16 cellular contexts compared by ENCODE assay signal in the genomic region with DNA sequence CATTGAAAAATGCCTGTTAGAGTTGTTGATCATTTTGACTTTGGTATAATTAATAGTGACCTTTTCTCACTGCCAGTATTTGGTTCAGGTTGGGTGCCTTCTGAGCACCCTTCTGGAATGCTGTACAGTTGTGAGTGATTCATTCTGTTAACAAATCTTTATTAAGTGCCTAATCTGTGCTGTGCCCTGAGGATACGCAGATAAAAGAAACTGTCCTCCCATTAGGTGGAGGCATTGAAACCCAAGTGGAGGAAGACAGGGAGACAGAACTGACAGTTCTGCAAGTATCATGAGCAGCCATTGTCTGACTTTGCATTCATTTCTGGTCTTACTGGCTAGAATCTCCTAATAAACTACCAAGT.
DNase-seq lines count a peak whose midpoint lies in the region; ATAC-seq, FAIRE-seq and TF ChIP-seq lines count a peak whose summit lies in the region.
"Had no signal": no experiment of that assay in that cellular context is flagged by ENCODE, and none has a peak within 500 bp of the region (broad histone marks: within the 10 kb centered on the region; RNA-seq: fewer than 3 reads in every experiment).

No MANE protein-coding gene starts in this region.

- H3K27ac ChIP-seq in A673 (ENCODE audit: low read depth, low read length, poor library complexity, severe bottlenecking) (peak overlapping the region; percentile 14), HEK293 (ENCODE audit: extremely low read depth, low read depth, low read length) (no peak overlapping the region), K562 (ENCODE audit: extremely low read depth, low read depth, low read length) (no peak overlapping the region), adrenal gland (peak overlapping the region in 1 of 5 donors; percentile 29)
- H3K27ac ChIP-seq: WERI-Rb-1 had no signal

- TF ChIP-seq POLR2A in K562 (conservative IDR thresholded peaks at IDR 0.05): no peak
- no peak for TF ChIP-seq POLR2A in adrenal gland (IDR thresholded peaks at IDR 0.05)

- H4K20me1 ChIP-seq in K562 (replicated peaks; ENCODE audit: control insufficient read depth, insufficient read depth, low read length): no peaks in the 10 kb centered on the region

- POLR2A ChIA-PET in A673 (lab: Charles Lee; ENCODE audit: low non-redundant PET): no interaction called here
- POLR2A ChIA-PET in HEK293 (lab: Yijun Ruan, JAX): interaction anchor here (0.5 kb wide), 1 partner anchor 106 kb away, joined by 5 read pairs; no protein-coding TSS in a partner anchor
- POLR2A ChIA-PET in K562 (lab: Yijun Ruan, JAX): interaction anchor here (0.6 to 4.0 kb wide), 4 partner anchors 9 to 324 kb away, joined by 3 to 15 read pairs (median 4); no protein-coding TSS in a partner anchor

- CTCF ChIA-PET in A673 (lab: Charles Lee): no interaction called here
- CTCF ChIA-PET in HEK293 (lab: Yijun Ruan, JAX): interaction anchor here (1.0 kb wide), 1 partner anchor 156 kb away, joined by 8 read pairs; no protein-coding TSS in a partner anchor
- CTCF ChIA-PET in K562 (lab: Yijun Ruan, JAX; ENCODE audit: low intra/inter-chr PET ratio): interaction anchor here (0.6 kb wide), 1 partner anchor 287 kb away, joined by 3 read pairs; no protein-coding TSS in a partner anchor

- 63% methylated on average over 1 of the region's 1 CpG for WGBS in K562 (ENCODE audit: insufficient coverage, low coverage, missing lambda C conversion rate)
- 47 to 85% (median 68%) methylated on average over 1 of the region's 1 CpG for WGBS in adrenal gland, 4 donors

- H2AFZ ChIP-seq in K562 (ENCODE audit: low read depth, low read length): no peak overlapping the region

- no TSS peak for BruUV-seq in A673 (replicated peaks; lab: Mats Ljungman, UMichigan)
- BruUV-seq in K562 (replicated peaks; lab: Mats Ljungman, UMichigan): no TSS peak

- H3K4me2 ChIP-seq in K562 (ENCODE audit: insufficient read depth, low read length): no peak overlapping the region

- FAIRE-seq in K562 (lab: Jason Lieb, UNC): no peak
- FAIRE-seq: GM18507 had no signal

- TF ChIP-seq CTCF in A673 (conservative IDR thresholded peaks at IDR 0.05; ENCODE audit: low read depth, low read length) (no peak), HEK293 (tag by site-specific recombination; IDR thresholded peaks at IDR 0.05) (no peak), K562 (IDR thresholded peaks at IDR 0.05 in 2 of 3, conservative IDR thresholded peaks at IDR 0.05 in 1 of 3; ENCODE audit: insufficient read depth in 2 of 3, low read depth in 1 of 3, low read length in 3 of 3) (no peak), adrenal gland (IDR thresholded peaks at IDR 0.05) (no peak)

- in situ Hi-C loops in K562 (cut with MboI): no loop called here

- no peak for TF ChIP-seq EP300 in K562 (IDR thresholded peaks at IDR 0.05; ENCODE audit: low read length)

- peaks cover 10% of the 10 kb centered on the region for H3K9me3 ChIP-seq in A673 (ENCODE audit: low read depth, low read length, poor library complexity, severe bottlenecking)
- H3K9me3 ChIP-seq in HEK293 (ENCODE audit: control insufficient read depth, insufficient read depth, low read depth, low read length): no peaks in the 10 kb centered on the region
- peaks cover 6% of the 10 kb centered on the region for H3K9me3 ChIP-seq in K562 (replicated peaks; ENCODE audit: control insufficient read depth, insufficient read depth, low read depth, low read length)
- no peaks in the 10 kb centered on the region for H3K9me3 ChIP-seq in adrenal gland (replicated peaks in 1 of 3)
- H3K9me3 ChIP-seq: Caco-2 had no signal

- H3K36me3 ChIP-seq in A673 (ENCODE audit: insufficient read depth, low read length, poor library complexity, severe bottlenecking) (peaks cover 7% of the 10 kb centered on the region), HEK293 (ENCODE audit: control insufficient read depth in 2 of 2, insufficient read depth in 1 of 2, low read length in 2 of 2) (no peaks in the 10 kb centered on the region), K562 (ENCODE audit: control insufficient read depth, insufficient read depth, low read length) (peaks cover 5% of the 10 kb centered on the region; the same call in 2 of the 3 replicates), adrenal gland (replicated peaks in 1 of 2) (no peaks in the 10 kb centered on the region)

- no peak for TF ChIP-seq RAD21 in K562 (CRISPR knock-in tag; conservative IDR thresholded peaks at IDR 0.05 in 1 of 2, IDR thresholded peaks at IDR 0.05 in 1 of 2)

- H3K79me2 ChIP-seq in K562 (ENCODE audit: control insufficient read depth, insufficient read depth, low read length): peaks cover 37% of the 10 kb centered on the region

- H3K9me1 ChIP-seq in K562 (ENCODE audit: control insufficient read depth, insufficient read depth, low read length): no peaks in the 10 kb centered on the region

- H3K9ac ChIP-seq in K562 (ENCODE audit: insufficient read depth in 1 of 2, low read depth in 2 of 2, low read length in 2 of 2): no peak overlapping the region

- DNase-seq in A673 (ENCODE audit: low spot score) (no peak), K562 (ENCODE audit: extremely low read depth in 1 of 4, low spot score in 3 of 4) (no peak), medulla oblongata (ENCODE audit: extremely low spot score) (peak; percentile 33), adrenal gland (no peak), GDM1 (lab: John Stamatoyannopoulos, UW) (no peak)
- DNase-seq in activated CD8-positive, alpha-beta memory T cell treated with anti-CD3 and anti-CD28 coated beads, Interleukin-2, amount 50 U/mL, for 4 hours: no peak
- DNase-seq: Caco-2, cerebellar nuclear complex, Kasumi-1, NCI-H2171, RPMI8226, WERI-Rb-1 had no signal

- H3K4me3 ChIP-seq in A673 (ENCODE audit: low read depth, low read length, poor library complexity, severe bottlenecking) (no peak overlapping the region), HEK293 (ENCODE audit: low read depth, low read length) (no peak overlapping the region), K562 (no peak overlapping the region), adrenal gland (no peak overlapping the region)

- intact Hi-C loops in A673 (cut with micrococcal nuclease; ENCODE audit: unreplicated experiment) (no loop called here), K562 (cut with micrococcal nuclease) (no loop called here), adrenal gland (cut with DNase I) (no loop called here)

- no peaks in the 10 kb centered on the region for H3K27me3 ChIP-seq in A673 (replicated peaks; ENCODE audit: insufficient read depth, low read depth, low read length, poor library complexity)
- no peaks in the 10 kb centered on the region for H3K27me3 ChIP-seq in K562 (ENCODE audit: control insufficient read depth in 2 of 2, insufficient read depth in 2 of 2, low read length in 2 of 2)
- H3K27me3 ChIP-seq in adrenal gland: no peaks in the 10 kb centered on the region

- ATAC-seq in K562: peak; percentile 46; the same call in 1 of the 3 replicates
- ATAC-seq in GM18511 (IDR thresholded peaks at IDR 0.05; ENCODE audit: unreplicated experiment): no peak
- ATAC-seq: natural killer cell treated with Interleukin-12 subunit alpha and Interleukin-12 subunit beta and Interleukin-15 and Interleukin-18, amount 100 ng/mL, for 72 hours had no signal

- H3K4me1 ChIP-seq in A673 (ENCODE audit: insufficient read depth, low read length, poor library complexity, severe bottlenecking): peaks cover 24% of the 10 kb centered on the region
- H3K4me1 ChIP-seq in HEK293 (ENCODE audit: control insufficient read depth, insufficient read depth, low read length): no peaks in the 10 kb centered on the region
- H3K4me1 ChIP-seq in K562 (replicated peaks in 1 of 2; ENCODE audit: control insufficient read depth in 2 of 2, insufficient read depth in 2 of 2, low read length in 2 of 2): peaks cover 5 to 16% of the 10 kb centered on the region in 2 experiments
- H3K4me1 ChIP-seq in adrenal gland (replicated peaks in 1 of 2): peaks cover 4 to 31% of the 10 kb centered on the region in 2 donors

TF ChIP-seq in HEK293, 187 proteins besides CTCF, POLR2A, EP300 and RAD21:
- TF ChIP-seq PRDM4 (tag by site-specific recombination; IDR thresholded peaks at IDR 0.05): peak; percentile 69; the same call in 1 of the 2 replicates
- no peak for TF ChIP-seq ZNF426 (tag by site-specific recombination; IDR thresholded peaks at IDR 0.05)

TF ChIP-seq in K562, 482 proteins besides CTCF, POLR2A, EP300 and RAD21:
- no peak for TF ChIP-seq LEF1 (IDR thresholded peaks at IDR 0.05)
- peak; percentile 37 to 51; a peak in 2 of 4 replicates for TF ChIP-seq KDM1A (IDR thresholded peaks at IDR 0.05)
